Comparison of ENCODE assay signal across 1 cellular context in the genomic region with DNA sequence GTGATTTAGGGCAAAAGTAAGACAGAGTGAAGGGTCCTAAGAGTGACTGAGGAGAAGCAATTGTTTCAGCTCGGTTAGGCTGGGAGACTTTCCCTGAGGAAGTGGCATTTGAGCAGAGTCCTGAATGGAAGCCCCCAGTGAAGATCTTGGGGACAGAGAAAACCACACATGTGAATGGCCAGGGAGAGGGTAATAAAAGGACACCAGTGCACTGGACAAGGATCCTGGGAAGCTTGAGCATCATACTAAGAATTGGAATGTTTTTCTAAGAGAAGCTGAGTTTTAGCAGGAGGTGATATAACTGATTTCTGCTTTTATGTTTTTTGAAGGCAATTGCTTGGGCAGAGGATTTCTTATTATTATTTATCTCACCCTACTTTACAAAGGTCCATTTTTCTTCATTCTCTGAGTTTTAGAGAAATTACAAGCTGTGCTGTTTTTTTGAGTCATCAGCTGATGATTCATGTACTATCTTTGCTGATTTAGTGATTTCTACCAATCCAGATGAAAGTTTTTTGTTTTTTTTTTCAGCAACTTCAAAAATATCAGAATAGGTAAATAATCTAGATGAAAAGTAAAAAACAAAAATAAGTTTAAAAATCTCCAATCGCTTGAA.
A peak's percentile ranks its signal among the peaks of the same experiment; 100 is the strongest.
TF ChIP-seq lines count a peak whose summit lies in the region.

No MANE protein-coding gene starts in this region.

TF ChIP-seq in SK-N-SH, 30 proteins besides CTCF, POLR2A, EP300 and RAD21:
- TF ChIP-seq FOXJ3 (CRISPR knock-in tag; IDR thresholded peaks at IDR 0.05) (no peak), YY1 (IDR thresholded peaks at IDR 0.05; ENCODE audit: low read depth) (no peak), GATA2 (CRISPR knock-in tag; IDR thresholded peaks at IDR 0.05) (no peak), MEF2A (IDR thresholded peaks at IDR 0.05; ENCODE audit: borderline replicate concordance, low read depth) (no peak), NRF1 (IDR thresholded peaks at IDR 0.05; ENCODE audit: low read depth, low read length) (no peak), TCF12 (IDR thresholded peaks at IDR 0.05) (peak; percentile 48), RCOR1 (IDR thresholded peaks at IDR 0.05; ENCODE audit: low read length) (no peak), POLR2AphosphoS5 (IDR thresholded peaks at IDR 0.05; ENCODE audit: low read depth, low read length) (no peak), FOSL2 (IDR thresholded peaks at IDR 0.05; ENCODE audit: borderline replicate concordance, low read depth) (peak; percentile 86), SMC3 (IDR thresholded peaks at IDR 0.05; ENCODE audit: low read depth, low read length) (no peak), ELF1 (IDR thresholded peaks at IDR 0.05) (no peak), JUND (IDR thresholded peaks at IDR 0.05) (peak; percentile 72), TAF1 (IDR thresholded peaks at IDR 0.05; ENCODE audit: borderline replicate concordance, low read depth, low read length) (no peak)
- TF ChIP-seq, protein P1, sequence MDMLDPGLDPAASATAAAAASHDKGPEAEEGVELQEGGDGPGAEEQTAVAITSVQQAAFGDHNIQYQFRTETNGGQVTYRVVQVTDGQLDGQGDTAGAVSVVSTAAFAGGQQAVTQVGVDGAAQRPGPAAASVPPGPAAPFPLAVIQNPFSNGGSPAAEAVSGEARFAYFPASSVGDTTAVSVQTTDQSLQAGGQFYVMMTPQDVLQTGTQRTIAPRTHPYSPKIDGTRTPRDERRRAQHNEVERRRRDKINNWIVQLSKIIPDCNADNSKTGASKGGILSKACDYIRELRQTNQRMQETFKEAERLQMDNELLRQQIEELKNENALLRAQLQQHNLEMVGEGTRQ (IDR thresholded peaks at IDR 0.05; ENCODE audit: borderline replicate concordance, low read depth, low read length): no peak
- TF ChIP-seq, protein P2, sequence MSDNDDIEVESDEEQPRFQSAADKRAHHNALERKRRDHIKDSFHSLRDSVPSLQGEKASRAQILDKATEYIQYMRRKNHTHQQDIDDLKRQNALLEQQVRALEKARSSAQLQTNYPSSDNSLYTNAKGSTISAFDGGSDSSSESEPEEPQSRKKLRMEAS (IDR thresholded peaks at IDR 0.05; ENCODE audit: low read depth): no peak
- TF ChIP-seq, protein P3, sequence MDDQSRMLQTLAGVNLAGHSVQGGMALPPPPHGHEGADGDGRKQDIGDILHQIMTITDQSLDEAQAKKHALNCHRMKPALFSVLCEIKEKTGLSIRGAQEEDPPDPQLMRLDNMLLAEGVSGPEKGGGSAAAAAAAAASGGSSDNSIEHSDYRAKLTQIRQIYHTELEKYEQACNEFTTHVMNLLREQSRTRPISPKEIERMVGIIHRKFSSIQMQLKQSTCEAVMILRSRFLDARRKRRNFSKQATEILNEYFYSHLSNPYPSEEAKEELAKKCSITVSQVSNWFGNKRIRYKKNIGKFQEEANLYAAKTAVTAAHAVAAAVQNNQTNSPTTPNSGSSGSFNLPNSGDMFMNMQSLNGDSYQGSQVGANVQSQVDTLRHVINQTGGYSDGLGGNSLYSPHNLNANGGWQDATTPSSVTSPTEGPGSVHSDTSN (IDR thresholded peaks at IDR 0.05): peak; percentile 33; the same call in 1 of the 2 replicates
- TF ChIP-seq, protein P4, sequence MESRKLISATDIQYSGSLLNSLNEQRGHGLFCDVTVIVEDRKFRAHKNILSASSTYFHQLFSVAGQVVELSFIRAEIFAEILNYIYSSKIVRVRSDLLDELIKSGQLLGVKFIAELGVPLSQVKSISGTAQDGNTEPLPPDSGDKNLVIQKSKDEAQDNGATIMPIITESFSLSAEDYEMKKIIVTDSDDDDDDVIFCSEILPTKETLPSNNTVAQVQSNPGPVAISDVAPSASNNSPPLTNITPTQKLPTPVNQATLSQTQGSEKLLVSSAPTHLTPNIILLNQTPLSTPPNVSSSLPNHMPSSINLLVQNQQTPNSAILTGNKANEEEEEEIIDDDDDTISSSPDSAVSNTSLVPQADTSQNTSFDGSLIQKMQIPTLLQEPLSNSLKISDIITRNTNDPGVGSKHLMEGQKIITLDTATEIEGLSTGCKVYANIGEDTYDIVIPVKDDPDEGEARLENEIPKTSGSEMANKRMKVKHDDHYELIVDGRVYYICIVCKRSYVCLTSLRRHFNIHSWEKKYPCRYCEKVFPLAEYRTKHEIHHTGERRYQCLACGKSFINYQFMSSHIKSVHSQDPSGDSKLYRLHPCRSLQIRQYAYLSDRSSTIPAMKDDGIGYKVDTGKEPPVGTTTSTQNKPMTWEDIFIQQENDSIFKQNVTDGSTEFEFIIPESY (IDR thresholded peaks at IDR 0.05; ENCODE audit: borderline replicate concordance, low read depth): no peak
- TF ChIP-seq, protein P5, sequence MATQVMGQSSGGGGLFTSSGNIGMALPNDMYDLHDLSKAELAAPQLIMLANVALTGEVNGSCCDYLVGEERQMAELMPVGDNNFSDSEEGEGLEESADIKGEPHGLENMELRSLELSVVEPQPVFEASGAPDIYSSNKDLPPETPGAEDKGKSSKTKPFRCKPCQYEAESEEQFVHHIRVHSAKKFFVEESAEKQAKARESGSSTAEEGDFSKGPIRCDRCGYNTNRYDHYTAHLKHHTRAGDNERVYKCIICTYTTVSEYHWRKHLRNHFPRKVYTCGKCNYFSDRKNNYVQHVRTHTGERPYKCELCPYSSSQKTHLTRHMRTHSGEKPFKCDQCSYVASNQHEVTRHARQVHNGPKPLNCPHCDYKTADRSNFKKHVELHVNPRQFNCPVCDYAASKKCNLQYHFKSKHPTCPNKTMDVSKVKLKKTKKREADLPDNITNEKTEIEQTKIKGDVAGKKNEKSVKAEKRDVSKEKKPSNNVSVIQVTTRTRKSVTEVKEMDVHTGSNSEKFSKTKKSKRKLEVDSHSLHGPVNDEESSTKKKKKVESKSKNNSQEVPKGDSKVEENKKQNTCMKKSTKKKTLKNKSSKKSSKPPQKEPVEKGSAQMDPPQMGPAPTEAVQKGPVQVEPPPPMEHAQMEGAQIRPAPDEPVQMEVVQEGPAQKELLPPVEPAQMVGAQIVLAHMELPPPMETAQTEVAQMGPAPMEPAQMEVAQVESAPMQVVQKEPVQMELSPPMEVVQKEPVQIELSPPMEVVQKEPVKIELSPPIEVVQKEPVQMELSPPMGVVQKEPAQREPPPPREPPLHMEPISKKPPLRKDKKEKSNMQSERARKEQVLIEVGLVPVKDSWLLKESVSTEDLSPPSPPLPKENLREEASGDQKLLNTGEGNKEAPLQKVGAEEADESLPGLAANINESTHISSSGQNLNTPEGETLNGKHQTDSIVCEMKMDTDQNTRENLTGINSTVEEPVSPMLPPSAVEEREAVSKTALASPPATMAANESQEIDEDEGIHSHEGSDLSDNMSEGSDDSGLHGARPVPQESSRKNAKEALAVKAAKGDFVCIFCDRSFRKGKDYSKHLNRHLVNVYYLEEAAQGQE (IDR thresholded peaks at IDR 0.05; ENCODE audit: low read depth, low read length): no peak
